Comparison of ENCODE assay signal across 8 cellular contexts in the genomic region with DNA sequence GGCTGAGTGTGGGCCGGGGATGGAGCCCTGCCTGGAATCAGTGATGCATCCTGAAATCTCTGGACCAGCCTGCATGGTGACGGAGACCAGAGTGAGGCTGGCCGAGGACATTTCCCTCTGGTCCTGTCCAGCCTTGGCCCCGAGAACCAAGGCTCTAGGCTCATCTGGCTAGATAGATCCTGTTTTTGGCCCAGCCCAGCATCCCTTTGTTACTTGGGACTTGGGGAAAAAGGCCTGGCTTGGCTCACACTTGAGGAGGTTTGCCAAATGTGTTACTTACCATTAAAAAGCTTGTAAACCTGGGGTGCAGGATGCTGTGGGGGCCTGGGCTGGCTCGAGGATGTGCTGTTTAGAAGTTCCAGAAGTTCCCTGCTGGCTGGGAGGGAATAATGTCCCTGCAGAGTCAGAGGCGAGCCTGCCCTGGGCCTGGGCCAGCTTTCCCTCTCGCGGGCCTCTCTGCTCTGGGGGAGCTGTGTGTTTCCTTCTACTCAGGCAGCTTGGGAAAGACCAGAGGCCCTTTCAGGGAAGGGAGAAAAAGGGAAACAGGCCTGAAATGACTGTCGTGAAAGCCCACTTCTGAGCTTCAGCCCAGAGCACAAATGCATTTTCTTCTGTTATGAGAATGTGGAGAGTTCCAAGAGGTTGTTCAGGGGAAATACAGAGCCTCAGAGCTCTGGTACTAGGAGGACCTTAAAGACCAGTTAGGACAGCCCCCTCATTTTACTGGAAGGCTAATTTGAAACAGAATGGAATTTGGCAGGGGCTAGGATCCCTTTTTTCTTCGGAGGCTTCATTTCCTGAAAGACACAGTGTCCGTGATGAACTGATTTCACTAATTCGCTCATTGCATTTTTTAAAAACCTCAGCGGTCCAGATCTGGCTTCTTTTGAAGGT. TPM values are rescaled to one million over a fixed set of nuclear protein-coding genes. Genes with fewer than 3 reads are reported as not detected.
A peak's percentile ranks its signal among the peaks of the same experiment; 100 is the strongest.
DNase-seq lines count a peak whose midpoint lies in the region; ATAC-seq and TF ChIP-seq lines count a peak whose summit lies in the region.

No MANE protein-coding gene starts in this region.

- ATAC-seq in GM18870 (IDR thresholded peaks at IDR 0.05; ENCODE audit: unreplicated experiment) (no peak), GM19324 (IDR thresholded peaks at IDR 0.05; ENCODE audit: low FRiP score, unreplicated experiment) (no peak)

- peak; percentile 77 for DNase-seq in AG08396 (ENCODE audit: low spot score)
- peak; percentile 65 for DNase-seq in HuH-7 (ENCODE audit: low spot score)
- peak; percentile 93 for DNase-seq in amniotic epithelial cell (ENCODE audit: low read depth)
- peak; percentile 93 for DNase-seq in cardiac septum (ENCODE audit: low spot score)
- no peak for DNase-seq in progenitor cell of endocrine pancreas (ENCODE audit: low spot score, unreplicated experiment)
- DNase-seq in SHP77 treated with DMSO at 0.1 percent for 48 hours (lab: John Stamatoyannopoulos, UW) = no peak

- TF ChIP-seq CTCF in progenitor cell of endocrine pancreas (IDR thresholded peaks at IDR 0.05; ENCODE audit: unreplicated experiment) = no peak

- intact Hi-C loops in cardiac septum (cut with DNase I) = loop anchor here (1.0 to 2.0 kb wide), 2 partner anchors 28 to 55 kb away; no protein-coding TSS in a partner anchor

- H3K36me3 Mint-ChIP-seq in progenitor cell of endocrine pancreas (ENCODE audit: insufficient read depth) = no peaks in the 10 kb centered on the region

- peak overlapping the region; percentile 59 for H3K27ac Mint-ChIP-seq in progenitor cell of endocrine pancreas

- peak overlapping the region; percentile 12 for H3K4me3 Mint-ChIP-seq in progenitor cell of endocrine pancreas (ENCODE audit: low read depth)

- H3K27me3 Mint-ChIP-seq in progenitor cell of endocrine pancreas = peaks cover 65% of the 10 kb centered on the region

- no peaks in the 10 kb centered on the region for H3K9me3 Mint-ChIP-seq in progenitor cell of endocrine pancreas (ENCODE audit: low read depth)

- peaks cover 15% of the 10 kb centered on the region for H3K4me1 Mint-ChIP-seq in progenitor cell of endocrine pancreas (ENCODE audit: low read depth)

RNA-seq across cellular contexts. Expression of a gene that starts 47.2 kb away (rescaled TPM):
- total RNA-seq in cardiac septum (89.2 TPM), progenitor cell of endocrine pancreas (134 and 145 TPM in 2 replicates)

RNA-seq across cellular contexts. Expression of a gene that starts 47.7 kb away (rescaled TPM):
- total RNA-seq in cardiac septum (6.2 TPM), progenitor cell of endocrine pancreas (6.0 and 6.6 TPM in 2 replicates)

Comparison
In these comparisons a context has a peak if more than half of its experiments do, and no peak if none do; other contexts are left out.
1. DNase-seq: peak in AG08396 (single experiment), HuH-7 (single experiment), amniotic epithelial cell (single experiment) and cardiac septum (single experiment); none in progenitor cell of endocrine pancreas (single experiment) and SHP77 treated with DMSO at 0.1 percent for 48 hours (single experiment).